Comparison of ENCODE assay signal across 1 cellular context in genomic region chr20:41136695-41137411, GRCh38.
TF ChIP-seq lines count a peak whose summit lies in the region.

No MANE protein-coding gene starts in this region.

TF ChIP-seq in GM12878, 131 proteins besides CTCF, POLR2A, EP300 and RAD21 (continued from another document):
- TF ChIP-seq BCLAF1 (IDR thresholded peaks at IDR 0.05) = peak; percentile 39; the same call in 1 of the 2 replicates
- TF ChIP-seq NR2F1 (conservative IDR thresholded peaks at IDR 0.05) = peak; percentile 21; the same call in 1 of the 2 replicates
- TF ChIP-seq ZNF217 (IDR thresholded peaks at IDR 0.05) = peak; percentile 80; the same call in 1 of the 2 replicates
- no peak for TF ChIP-seq SMC3 (IDR thresholded peaks at IDR 0.05; ENCODE audit: borderline replicate concordance, low read length)
- no peak for TF ChIP-seq CEBPZ (IDR thresholded peaks at IDR 0.05; ENCODE audit: low read depth, low read length)
- TF ChIP-seq PBX3 (IDR thresholded peaks at IDR 0.05; ENCODE audit: insufficient replicate concordance, low read depth, low read length) = peak; percentile 94
- TF ChIP-seq ZNF24 (IDR thresholded peaks at IDR 0.05) = 0 out of 2 replicates have a peak, but pooled peaks have one; percentile 5
- peak; percentile 47; the same call in 1 of the 2 replicates for TF ChIP-seq CREB1 (IDR thresholded peaks at IDR 0.05; ENCODE audit: low read depth)
- peak; percentile 70; the same call in 1 of the 2 replicates for TF ChIP-seq NFXL1 (IDR thresholded peaks at IDR 0.05; ENCODE audit: borderline replicate concordance)
- peak; percentile 64; the same call in 1 of the 2 replicates for TF ChIP-seq YY1 (IDR thresholded peaks at IDR 0.05; ENCODE audit: low read depth, low read length)
- peak; percentile 58; the same call in 1 of the 2 replicates for TF ChIP-seq ZNF687 (IDR thresholded peaks at IDR 0.05)
- peak; percentile 72 for TF ChIP-seq SP1 (IDR thresholded peaks at IDR 0.05; ENCODE audit: low read depth, low read length)
- TF ChIP-seq CREM (IDR thresholded peaks at IDR 0.05; ENCODE audit: low read depth) = peak; percentile 21; the same call in 1 of the 2 replicates
- TF ChIP-seq GATAD2B (conservative IDR thresholded peaks at IDR 0.05; ENCODE audit: low read depth) = peak; percentile 95
- TF ChIP-seq KDM1A (IDR thresholded peaks at IDR 0.05; ENCODE audit: borderline replicate concordance) = no peak
- TF ChIP-seq DPF2 (IDR thresholded peaks at IDR 0.05) = peak; percentile 93
- TF ChIP-seq PAX5 (IDR thresholded peaks at IDR 0.05; ENCODE audit: borderline replicate concordance, low read depth, low read length) = peak; percentile 40; the same call in 1 of the 2 replicates
- TF ChIP-seq PAX8 (IDR thresholded peaks at IDR 0.05) = no peak
- peak; percentile 75 to 97 for TF ChIP-seq BHLHE40 (IDR thresholded peaks at IDR 0.05; ENCODE audit: borderline replicate concordance in 1 of 2, low read depth in 2 of 2, low read length in 1 of 2)
- TF ChIP-seq BMI1 (IDR thresholded peaks at IDR 0.05; ENCODE audit: borderline replicate concordance) = no peak
- TF ChIP-seq IKZF1 (conservative IDR thresholded peaks at IDR 0.05) = peak; percentile 89
- TF ChIP-seq SREBF2 (IDR thresholded peaks at IDR 0.05; ENCODE audit: low read length) = no peak
- no peak for TF ChIP-seq IRF4 (IDR thresholded peaks at IDR 0.05; ENCODE audit: low read depth, low read length)
- peak; percentile 84; the same call in 1 of the 2 replicates for TF ChIP-seq ZNF207 (IDR thresholded peaks at IDR 0.05; ENCODE audit: borderline replicate concordance)
- TF ChIP-seq BCL3 (IDR thresholded peaks at IDR 0.05; ENCODE audit: borderline replicate concordance, insufficient read depth, low read depth, low read length, poor library complexity, severe bottlenecking) = no peak
- TF ChIP-seq LARP7 (IDR thresholded peaks at IDR 0.05) = peak; percentile 90
- TF ChIP-seq CHD2 (IDR thresholded peaks at IDR 0.05; ENCODE audit: borderline replicate concordance, low read depth, low read length) = peak; percentile 44; the same call in 1 of the 2 replicates
- no peak for TF ChIP-seq ATF7 (IDR thresholded peaks at IDR 0.05; ENCODE audit: low read depth)
- peak; percentile 94 for TF ChIP-seq BACH1 (IDR thresholded peaks at IDR 0.05; ENCODE audit: borderline replicate concordance)
- TF ChIP-seq TBL1XR1 (IDR thresholded peaks at IDR 0.05; ENCODE audit: low read depth, low read length) = no peak
- TF ChIP-seq NKRF (conservative IDR thresholded peaks at IDR 0.05) = peak; percentile 67
- no peak for TF ChIP-seq NFYA (IDR thresholded peaks at IDR 0.05; ENCODE audit: borderline replicate concordance, low read depth, low read length)
- no peak for TF ChIP-seq CBX3 (IDR thresholded peaks at IDR 0.05; ENCODE audit: borderline replicate concordance, low read depth)
- TF ChIP-seq SMARCA5 (IDR thresholded peaks at IDR 0.05) = peak; percentile 61
- TF ChIP-seq PKNOX1 (IDR thresholded peaks at IDR 0.05) = peak; percentile 98
- peak; percentile 72; the same call in 1 of the 2 replicates for TF ChIP-seq RB1 (IDR thresholded peaks at IDR 0.05; ENCODE audit: borderline replicate concordance)
- no peak for TF ChIP-seq MTA3 (IDR thresholded peaks at IDR 0.05; ENCODE audit: borderline replicate concordance, low read length)
- TF ChIP-seq JUNB (IDR thresholded peaks at IDR 0.05) = no peak
- no peak for TF ChIP-seq ATF2 (IDR thresholded peaks at IDR 0.05; ENCODE audit: low read length)
TF ChIP-seq in GM12878: peak in this region for 32.
